27 cellular contexts compared by ENCODE assay signal in the genomic region with DNA sequence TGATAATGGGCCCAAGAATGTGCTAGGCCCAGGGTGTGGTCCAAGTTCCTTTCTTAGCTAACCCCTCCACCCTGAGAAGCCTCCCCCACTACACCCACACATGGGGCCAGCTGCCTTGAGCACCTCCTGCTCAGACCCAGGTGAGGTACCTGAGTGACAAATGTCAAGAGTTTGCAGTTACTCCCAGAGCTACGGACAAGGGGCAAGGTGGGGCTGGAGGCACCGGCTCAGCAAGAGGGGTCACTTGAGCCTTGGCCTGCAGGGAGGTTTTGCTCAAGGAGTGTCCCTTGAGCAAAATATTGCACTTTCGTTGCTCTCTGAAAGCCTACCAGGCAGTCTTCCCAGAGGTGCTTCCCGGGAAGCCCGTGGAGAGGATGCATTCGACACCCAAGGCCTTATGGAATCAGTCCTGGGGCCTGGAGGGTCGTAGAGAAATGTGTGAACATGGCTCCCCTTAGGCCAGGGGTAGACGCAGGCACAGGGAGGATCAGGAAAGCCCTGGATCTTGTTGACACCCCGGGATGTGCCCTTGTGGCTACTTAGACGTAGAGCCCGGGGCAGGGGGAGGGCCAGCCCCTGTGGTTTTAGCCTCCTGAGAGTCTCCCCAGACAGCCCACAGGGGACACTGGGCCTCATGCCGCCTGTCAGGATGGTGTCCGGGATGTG.
DNase-seq lines count a peak whose midpoint lies in the region; ATAC-seq and TF ChIP-seq lines count a peak whose summit lies in the region.
"Had no signal": no experiment of that assay in that cellular context is flagged by ENCODE, and none has a peak within 500 bp of the region (broad histone marks: within the 10 kb centered on the region; RNA-seq: fewer than 3 reads in every experiment).

No MANE protein-coding gene starts in this region.

- H3K27ac Mint-ChIP-seq in activated CD8-positive, alpha-beta T cell treated with anti-CD3 and anti-CD28 coated beads, Interleukin-2, amount 10 ng/mL, durations not matched to agents 7 days and 5 days, result no peak overlapping the region
- H3K27ac Mint-ChIP-seq: activated naive CD8-positive, alpha-beta T cell treated with anti-CD3 and anti-CD28 coated beads for 36 hours; activated T-helper 2 cell treated with anti-CD3 and anti-CD28 coated beads, Interferon-gamma antibody, Interleukin-2, Interleukin-4, amounts not matched to agents 10 μg/mL and 5 μg/mL and 100 μg/mL, durations not matched to agents 14 hours and 24 hours and 36 hours; H9; natural killer cell treated with Interleukin-12 subunit alpha and Interleukin-12 subunit beta and Interleukin-15 and Interleukin-18, amount 100 ng/mL, for 72 hours had no signal

- no peak overlapping the region for H3K4me3 Mint-ChIP-seq in activated CD8-positive, alpha-beta T cell treated with anti-CD3 and anti-CD28 coated beads, Interleukin-2, amount 10 ng/mL, durations not matched to agents 7 days and 5 days
- H3K4me3 Mint-ChIP-seq: activated naive CD8-positive, alpha-beta T cell treated with anti-CD3 and anti-CD28 coated beads for 36 hours; H9; natural killer cell treated with Interleukin-12 subunit alpha and Interleukin-12 subunit beta and Interleukin-15 and Interleukin-18, amount 100 ng/mL, for 72 hours had no signal

- peak overlapping the region; percentile 92 for H3K4me2 ChIP-seq in BLaER1

- H3K36me3 ChIP-seq in BLaER1, result no peaks in the 10 kb centered on the region
- no peaks in the 10 kb centered on the region for H3K36me3 ChIP-seq in Peyer's patch
- no peaks in the 10 kb centered on the region for H3K36me3 ChIP-seq in lower lobe of right lung
- H3K36me3 ChIP-seq: tibial artery had no signal

- peak; percentile 6 to 16 for ATAC-seq in lower lobe of right lung
- no peak for ATAC-seq in sciatic nerve
- ATAC-seq in HG03159 (IDR thresholded peaks at IDR 0.05; ENCODE audit: unreplicated experiment), result no peak
- ATAC-seq in activated CD8-positive, alpha-beta T cell treated with anti-CD3 and anti-CD28 coated beads, Interleukin-2, amount 10 ng/mL, durations not matched to agents 7 days and 5 days, result no peak
- ATAC-seq: natural killer cell treated with Interleukin-12 subunit alpha and Interleukin-12 subunit beta and Interleukin-15 and Interleukin-18, amount 100 ng/mL, for 72 hours had no signal

- CTCF ChIA-PET in activated CD8-positive, alpha-beta T cell treated with anti-CD3 and anti-CD28 coated beads, Interleukin-2, amount 10 ng/mL, durations not matched to agents 7 days and 5 days (lab: Charles Lee), result no interaction called here

- H3K27me3 ChIP-seq in BLaER1 (no peaks in the 10 kb centered on the region), Peyer's patch (no peaks in the 10 kb centered on the region), lower lobe of right lung (ENCODE audit: low read depth) (no peaks in the 10 kb centered on the region)

- peaks cover 96% of the 10 kb centered on the region for H3K4me1 ChIP-seq in BLaER1
- peaks cover 0 to 3% (median 1%) of the 10 kb centered on the region in 4 donors for H3K4me1 ChIP-seq in Peyer's patch
- H3K4me1 ChIP-seq in lower lobe of right lung, result peaks cover 7% of the 10 kb centered on the region
- H3K4me1 ChIP-seq: tibial artery had no signal

- no peaks in the 10 kb centered on the region for H3K27me3 Mint-ChIP-seq in activated CD8-positive, alpha-beta T cell treated with anti-CD3 and anti-CD28 coated beads, Interleukin-2, amount 10 ng/mL, durations not matched to agents 7 days and 5 days (ENCODE audit: low read depth)
- H3K27me3 Mint-ChIP-seq: activated naive CD8-positive, alpha-beta T cell treated with anti-CD3 and anti-CD28 coated beads for 36 hours had no signal

- H3K9ac ChIP-seq in BLaER1, result peak overlapping the region; percentile 62

- intact Hi-C loops in lower lobe of right lung (cut with DNase I) (no loop called here), sciatic nerve (cut with DNase I) (no loop called here)

- no peaks in the 10 kb centered on the region for H4K20me1 ChIP-seq in BLaER1

- peak overlapping the region; percentile 83 for H3K27ac ChIP-seq in BLaER1
- H3K27ac ChIP-seq in Peyer's patch, result no peak overlapping the region
- no peak overlapping the region for H3K27ac ChIP-seq in lower lobe of right lung
- H3K27ac ChIP-seq: tibial artery, VCaP had no signal

- no peaks in the 10 kb centered on the region for H3K36me3 Mint-ChIP-seq in activated CD8-positive, alpha-beta T cell treated with anti-CD3 and anti-CD28 coated beads, Interleukin-2, amount 10 ng/mL, durations not matched to agents 7 days and 5 days (ENCODE audit: low read depth)
- H3K36me3 Mint-ChIP-seq: activated naive CD8-positive, alpha-beta T cell treated with anti-CD3 and anti-CD28 coated beads for 36 hours; natural killer cell treated with Interleukin-12 subunit alpha and Interleukin-12 subunit beta and Interleukin-15 and Interleukin-18, amount 100 ng/mL, for 72 hours had no signal

- POLR2A ChIA-PET in activated CD8-positive, alpha-beta T cell treated with anti-CD3 and anti-CD28 coated beads, Interleukin-2, amount 10 ng/mL, durations not matched to agents 7 days and 5 days (lab: Charles Lee), result no interaction called here

- H3K4me3 ChIP-seq in BLaER1 (peak overlapping the region; percentile 50), Peyer's patch (no peak overlapping the region), lower lobe of right lung (no peak overlapping the region)
- H3K4me3 ChIP-seq: tibial artery had no signal

- H3K9me3 Mint-ChIP-seq in activated CD8-positive, alpha-beta T cell treated with anti-CD3 and anti-CD28 coated beads, Interleukin-2, amount 10 ng/mL, durations not matched to agents 7 days and 5 days (ENCODE audit: insufficient read depth), result no peaks in the 10 kb centered on the region
- H3K9me3 Mint-ChIP-seq: activated T-helper 2 cell treated with anti-CD3 and anti-CD28 coated beads, Interferon-gamma antibody, Interleukin-2, Interleukin-4, amounts not matched to agents 10 μg/mL and 5 μg/mL and 100 μg/mL, durations not matched to agents 14 hours and 24 hours and 36 hours; natural killer cell treated with Interleukin-12 subunit alpha and Interleukin-12 subunit beta and Interleukin-15 and Interleukin-18, amount 100 ng/mL, for 72 hours had no signal

- DNase-seq in Peyer's patch (peak in 2 of 3 donors; percentile 13 to 32), lower lobe of right lung (peak; percentile 34), sciatic nerve (ENCODE audit: low spot score) (peak; percentile 2), NCI-H526 treated with DMSO at 0.1 percent for 48 hours (lab: John Stamatoyannopoulos, UW) (no peak)
- no peak for DNase-seq in activated CD8-positive, alpha-beta T cell treated with anti-CD3 and anti-CD28 coated beads, Interleukin-2, amount 10 ng/mL, durations not matched to agents 7 days and 5 days
- DNase-seq in stimulated activated CD4-positive, alpha-beta T cell treated with anti-CD3 and anti-CD28 coated beads, Interleukin-15, amount 100 ng/mL, for 24 hours, result no peak
- DNase-seq: activated CD4-positive, alpha-beta T cell treated with anti-CD3 and anti-CD28 coated beads for 48 hours; activated CD8-positive, alpha-beta memory T cell treated with anti-CD3 and anti-CD28 coated beads for 24 hours; activated naive CD8-positive, alpha-beta T cell treated with anti-CD3 and anti-CD28 coated beads for 36 hours; activated T-cell treated with anti-CD3 and anti-CD28 coated beads for 4 hours; C1 segment of cervical spinal cord; caudate nucleus; COR-L47; cortex of kidney; DMS53; H9; Kasumi-1; NCI-H146; NCI-H345; stimulated activated CD4-positive, alpha-beta T cell treated with anti-CD3 and anti-CD28 coated beads, Interleukin-2, amount 100 ng/mL, for 48 hours; T1000 had no signal

- TF ChIP-seq POLR2A in Peyer's patch (IDR thresholded peaks at IDR 0.05), result no peak

- H3K9me3 ChIP-seq in BLaER1 (peaks cover 8% of the 10 kb centered on the region), Peyer's patch (no peaks in the 10 kb centered on the region), lower lobe of right lung (no peaks in the 10 kb centered on the region)
- H3K9me3 ChIP-seq: tibial artery had no signal

- TF ChIP-seq CTCF in Peyer's patch (IDR thresholded peaks at IDR 0.05) (no peak), lower lobe of right lung (IDR thresholded peaks at IDR 0.05) (no peak)

- peaks cover 5% of the 10 kb centered on the region for H3K4me1 Mint-ChIP-seq in activated CD8-positive, alpha-beta T cell treated with anti-CD3 and anti-CD28 coated beads, Interleukin-2, amount 10 ng/mL, durations not matched to agents 7 days and 5 days (ENCODE audit: low read depth)

Comparison
In these comparisons a context has a peak if more than half of its experiments do, and no peak if none do; other contexts are left out.
1. DNase-seq: peak in Peyer's patch (2 of 3), lower lobe of right lung (single experiment) and sciatic nerve (single experiment); none in activated CD8-positive, alpha-beta T cell treated with anti-CD3 and anti-CD28 coated beads, Interleukin-2, amount 10 ng/mL, durations not matched to agents 7 days and 5 days (single experiment), stimulated activated CD4-positive, alpha-beta T cell treated with anti-CD3 and anti-CD28 coated beads, Interleukin-15, amount 100 ng/mL, for 24 hours (single experiment) and NCI-H526 treated with DMSO at 0.1 percent for 48 hours (single experiment).
2. ATAC-seq: peak in lower lobe of right lung (2 of 2); none in sciatic nerve (single experiment), HG03159 (single experiment) and activated CD8-positive, alpha-beta T cell treated with anti-CD3 and anti-CD28 coated beads, Interleukin-2, amount 10 ng/mL, durations not matched to agents 7 days and 5 days (single experiment).